10 cellular contexts compared by ENCODE assay signal in genomic region chr12:83827860-83828259, GRCh38.
A peak's percentile ranks its signal among the peaks of the same experiment; 100 is the strongest.
DNase-seq lines count a peak whose midpoint lies in the region; ATAC-seq and TF ChIP-seq lines count a peak whose summit lies in the region.
"Had no signal": no experiment of that assay in that cellular context is flagged by ENCODE, and none has a peak within 500 bp of the region (broad histone marks: within the 10 kb centered on the region; RNA-seq: fewer than 3 reads in every experiment).

No MANE protein-coding gene starts in this region.

- H3K79me2 ChIP-seq in SK-N-SH (ENCODE audit: insufficient read depth), result no peaks in the 10 kb centered on the region

- H3K4me2 ChIP-seq in SK-N-SH, result no peak overlapping the region

- ATAC-seq in GM19324 (IDR thresholded peaks at IDR 0.05; ENCODE audit: low FRiP score, unreplicated experiment), result no peak
- ATAC-seq: activated naive CD8-positive, alpha-beta T cell treated with anti-CD3 and anti-CD28 coated beads, Interleukin-2, amount 50 U/mL, for 24 hours; heart right ventricle had no signal

- POLR2A ChIA-PET in SK-N-SH (lab: Yijun Ruan, JAX), result no interaction called here

- DNase-seq in NCI-H82 (lab: John Stamatoyannopoulos, UW), result peak; percentile 33
- no peak for DNase-seq in NCI-H82 treated with DMSO at 0.1 percent for 48 hours (lab: John Stamatoyannopoulos, UW; ENCODE audit: unreplicated experiment)
- no peak for DNase-seq in SK-N-SH
- peak; percentile 29 for DNase-seq in globus pallidus (ENCODE audit: low spot score)
- DNase-seq in stimulated activated CD8-positive, alpha-beta memory T cell treated with anti-CD3 and anti-CD28 coated beads, Interleukin-4, amount 100 ng/mL, for 48 hours, result no peak
- no peak for DNase-seq in RKO (ENCODE audit: low spot score)
- DNase-seq in activated naive CD4-positive, alpha-beta T cell (lab: John Stamatoyannopoulos, UW), result no peak
- DNase-seq: activated naive CD8-positive, alpha-beta T cell treated with anti-CD3 and anti-CD28 coated beads, Interleukin-2, amount 50 U/mL, for 24 hours; heart right ventricle had no signal

- no peak overlapping the region for H3K27ac ChIP-seq in SK-N-SH (ENCODE audit: low read depth in 2 of 2, low read length in 1 of 2)
- H3K27ac ChIP-seq: heart right ventricle had no signal

- no peaks in the 10 kb centered on the region for H3K27me3 ChIP-seq in SK-N-SH (ENCODE audit: insufficient read depth)
- H3K27me3 ChIP-seq: heart right ventricle had no signal

- H3K4me3 ChIP-seq in SK-N-SH (ENCODE audit: low read depth in 2 of 2, low read length in 1 of 2), result no peak overlapping the region
- H3K4me3 ChIP-seq: heart right ventricle had no signal

- H3K9me3 ChIP-seq in SK-N-SH, result no peaks in the 10 kb centered on the region
- H3K9me3 ChIP-seq: heart right ventricle had no signal

- TF ChIP-seq RAD21 in SK-N-SH (IDR thresholded peaks at IDR 0.05; ENCODE audit: low read length), result no peak; the same call in 1 of the 2 replicates

- no peaks in the 10 kb centered on the region for H3K36me3 ChIP-seq in SK-N-SH (replicated peaks in 1 of 2; ENCODE audit: control insufficient read depth in 1 of 2, insufficient read depth in 2 of 2, low read length in 1 of 2)
- H3K36me3 ChIP-seq: heart right ventricle had no signal

- H3K9ac ChIP-seq in SK-N-SH, result no peak overlapping the region

- no peaks in the 10 kb centered on the region for H3F3A ChIP-seq in SK-N-SH (replicated peaks; ENCODE audit: insufficient read depth)

- H2AFZ ChIP-seq in SK-N-SH (ENCODE audit: low read depth), result peak overlapping the region; percentile 58; the same call in 1 of the 2 replicates

- no peaks in the 10 kb centered on the region for H3K9me2 ChIP-seq in SK-N-SH

- 40% methylated on average over 2 of the region's 2 CpGs for WGBS in SK-N-SH (ENCODE audit: low lambda C conversion rate)

- TF ChIP-seq EP300 in SK-N-SH (IDR thresholded peaks at IDR 0.05; ENCODE audit: borderline replicate concordance in 1 of 2, low read depth in 1 of 2, low read length in 1 of 2), result no peak

- CTCF ChIA-PET in SK-N-SH (lab: Yijun Ruan, JAX), result interaction anchor here (0.6 to 4.7 kb wide), 6 partner anchors 18 to 1143 kb away, joined by 3 to 28 read pairs (median 6); no protein-coding TSS in a partner anchor

- H3K4me1 ChIP-seq in SK-N-SH (ENCODE audit: control insufficient read depth in 1 of 2, insufficient read depth in 2 of 2, low read depth in 1 of 2, low read length in 1 of 2), result peaks cover 0 to 10% of the 10 kb centered on the region in 2 experiments; a peak in 1 of 4 replicates
- H3K4me1 ChIP-seq: heart right ventricle had no signal

- TF ChIP-seq CTCF in SK-N-SH (IDR thresholded peaks at IDR 0.05), result peak; percentile 30

- no peaks in the 10 kb centered on the region for H4K20me1 ChIP-seq in SK-N-SH (ENCODE audit: insufficient read depth)

TF ChIP-seq in SK-N-SH, 30 proteins besides CTCF, POLR2A, EP300 and RAD21:
- TF ChIP-seq TCF12 (IDR thresholded peaks at IDR 0.05) (peak; percentile 32; the same call in 1 of the 2 replicates), REST (IDR thresholded peaks at IDR 0.05; ENCODE audit: low read depth, low read length) (no peak)

Comparison
In these comparisons a context has a peak if more than half of its experiments do, and no peak if none do; other contexts are left out.
1. DNase-seq: peak in NCI-H82 (single experiment) and globus pallidus (single experiment); none in NCI-H82 treated with DMSO at 0.1 percent for 48 hours (single experiment), SK-N-SH (single experiment), stimulated activated CD8-positive, alpha-beta memory T cell treated with anti-CD3 and anti-CD28 coated beads, Interleukin-4, amount 100 ng/mL, for 48 hours (single experiment), RKO (single experiment) and activated naive CD4-positive, alpha-beta T cell (0 of 4).